2 cellular contexts compared by ENCODE assay signal in the genomic region with DNA sequence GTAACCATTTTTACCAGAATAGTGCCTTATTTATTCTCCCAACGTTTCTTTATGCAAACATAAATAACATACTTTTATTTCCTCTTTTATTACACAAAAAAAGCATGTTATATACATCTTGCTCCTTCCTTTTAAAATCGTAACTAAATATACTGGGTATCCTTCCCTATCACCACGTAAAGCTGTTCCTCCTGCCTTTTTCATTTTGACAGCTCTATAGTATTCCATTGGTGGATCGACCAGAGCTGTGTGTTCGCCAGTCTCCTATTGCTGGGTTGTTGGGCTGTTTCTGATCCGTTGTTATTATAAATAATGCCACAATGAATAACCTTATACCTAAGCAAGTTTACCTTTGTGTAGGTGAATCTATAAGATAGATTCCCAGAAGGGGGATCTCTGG.
TF ChIP-seq lines count a peak whose summit lies in the region.

No MANE protein-coding gene starts in this region.

TF ChIP-seq in HEK293, 187 proteins besides CTCF, POLR2A, EP300 and RAD21:
- TF ChIP-seq ZNF768 (tag by site-specific recombination; IDR thresholded peaks at IDR 0.05) (0 out of 2 replicates have a peak, but pooled peaks have one; percentile 34), ZNF146 (tag by site-specific recombination; IDR thresholded peaks at IDR 0.05) (peak; percentile 88), YY2 (tag by site-specific recombination; IDR thresholded peaks at IDR 0.05) (no peak)

TF ChIP-seq in H1, 55 proteins besides CTCF, POLR2A, EP300 and RAD21:
- no peak for TF ChIP-seq SRF (IDR thresholded peaks at IDR 0.05; ENCODE audit: low read depth, low read length)
- no peak for TF ChIP-seq RFX5 (IDR thresholded peaks at IDR 0.05; ENCODE audit: borderline replicate concordance, low read depth, low read length)
- TF ChIP-seq YY1 (IDR thresholded peaks at IDR 0.05; ENCODE audit: low read depth, low read length), result no peak
- TF ChIP-seq TAF7 (optimal IDR thresholded peaks at IDR 0.05; ENCODE audit: borderline replicate concordance, low read depth, low read length), result no peak
- no peak for TF ChIP-seq BCL11A (IDR thresholded peaks at IDR 0.05; ENCODE audit: low read depth in 2 of 2, low read length in 2 of 2)
- TF ChIP-seq JUND (IDR thresholded peaks at IDR 0.05; ENCODE audit: low read length), result no peak
- no peak for TF ChIP-seq JUN (IDR thresholded peaks at IDR 0.05; ENCODE audit: low read depth, low read length)
